In the genomic region with DNA sequence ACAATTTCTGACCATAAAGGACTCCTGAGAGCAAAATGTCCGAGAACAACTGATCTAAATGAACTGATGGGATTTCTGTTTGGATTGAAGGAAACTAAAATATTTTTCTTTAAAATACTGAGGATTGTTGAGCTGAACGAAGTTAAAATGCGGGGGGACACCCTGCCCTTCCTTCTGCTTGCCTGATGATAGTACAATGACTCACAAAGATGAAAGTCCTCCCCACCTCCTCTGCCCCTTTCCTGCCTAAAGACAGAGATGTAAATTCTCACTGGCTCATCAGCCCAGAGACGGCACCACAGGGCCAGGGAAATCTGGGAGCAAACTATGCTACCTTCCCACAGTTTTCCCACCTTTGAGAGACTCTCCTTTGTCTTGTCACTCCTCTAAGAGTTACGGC, we compare ENCODE assay signal across 13 cellular contexts.
"Had no signal": no experiment of that assay in that cellular context is flagged by ENCODE, and none has a peak within 500 bp of the region (broad histone marks: within the 10 kb centered on the region; RNA-seq: fewer than 3 reads in every experiment).

No MANE protein-coding gene starts in this region.

- H3K9me3 ChIP-seq: lower lobe of right lung, psoas muscle had no signal

- ATAC-seq: activated CD8-positive, alpha-beta T cell treated with anti-CD3 and anti-CD28 coated beads for 36 hours; activated T-cell treated with anti-CD3 and anti-CD28 coated beads, Interleukin-2, amount 50 U/mL, for 4 hours; left cardiac atrium; lower lobe of right lung; psoas muscle; sciatic nerve; stimulated activated naive CD8-positive, alpha-beta T cell treated with anti-CD3 and anti-CD28 coated beads, Interleukin-15, amount 100 ng/mL, for 72 hours had no signal

- H3K4me1 ChIP-seq: lower lobe of right lung, psoas muscle had no signal

- H3K4me3 ChIP-seq: lower lobe of right lung, psoas muscle had no signal

- H3K36me3 ChIP-seq: lower lobe of right lung had no signal

- H3K27ac ChIP-seq: lower lobe of right lung, psoas muscle, VCaP had no signal

- DNase-seq: activated CD4-positive, alpha-beta T cell treated with anti-CD3 and anti-CD28 coated beads for 1 hour; activated CD8-positive, alpha-beta T cell treated with anti-CD3 and anti-CD28 coated beads for 36 hours; activated effector memory CD4-positive, alpha-beta T cell treated with Interleukin-2 at 50 U/mL for 16 hours; activated naive CD4-positive, alpha-beta T cell treated with anti-CD3 and anti-CD28 coated beads, Interleukin-2, amount 50 U/mL, for 16 hours; activated T-cell treated with anti-CD3 and anti-CD28 coated beads, Interleukin-2, amount 50 U/mL, for 4 hours; caudate nucleus; head of caudate nucleus; left cardiac atrium; lower lobe of right lung; psoas muscle; stimulated activated naive CD8-positive, alpha-beta T cell treated with anti-CD3 and anti-CD28 coated beads, Interleukin-15, amount 100 ng/mL, for 72 hours had no signal
